8 cellular contexts compared by ENCODE assay signal in the genomic region with DNA sequence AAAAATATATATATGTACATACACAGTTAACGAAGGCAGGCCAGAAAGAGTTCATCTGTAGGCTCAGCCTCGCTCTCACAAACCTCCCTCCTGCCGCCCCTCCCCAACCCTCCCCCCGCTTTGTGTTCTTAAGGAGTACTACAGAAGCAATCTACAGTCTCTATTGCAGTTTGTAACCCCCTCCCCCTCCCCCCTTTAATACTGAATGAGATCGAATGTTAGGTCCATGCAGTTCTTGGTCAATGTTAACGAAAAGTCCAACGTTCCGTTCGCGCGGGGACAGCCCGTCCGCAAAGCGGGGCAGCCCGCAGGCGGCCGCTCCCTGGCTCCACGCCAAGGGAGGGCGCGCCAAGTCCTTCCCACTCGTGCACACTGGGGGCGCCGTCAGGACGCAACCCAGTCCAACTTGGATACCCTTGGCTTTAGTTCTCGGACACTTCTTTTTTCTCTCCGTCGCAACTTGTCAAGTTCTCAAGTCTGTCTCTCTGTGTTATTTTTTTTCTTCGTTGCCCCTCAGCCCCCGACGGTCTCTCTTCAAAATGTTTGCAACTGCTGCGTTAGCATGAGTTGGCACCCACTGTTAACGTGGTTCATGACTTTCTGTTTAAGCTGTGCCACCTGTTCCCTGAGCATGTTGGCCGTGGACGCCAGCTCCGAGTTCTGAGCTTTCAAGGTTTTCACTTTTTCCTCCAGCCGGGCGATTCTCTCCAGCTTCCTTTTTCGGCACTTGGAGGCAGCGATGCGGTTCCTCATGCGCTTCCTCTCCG. TPM values are rescaled to one million over a fixed set of nuclear protein-coding genes. Genes with fewer than 3 reads are reported as not detected.
A peak's percentile ranks its signal among the peaks of the same experiment; 100 is the strongest.
DNase-seq lines count a peak whose midpoint lies in the region; ATAC-seq, FAIRE-seq and TF ChIP-seq lines count a peak whose summit lies in the region.

No MANE protein-coding gene starts in this region.

- peaks cover 5% of the 10 kb centered on the region; the same call in 1 of the 2 replicates for H3K36me3 ChIP-seq in DND-41 (ENCODE audit: insufficient read depth, low read length)
- no peaks in the 10 kb centered on the region for H3K36me3 ChIP-seq in MM.1S (replicated peaks; ENCODE audit: insufficient read depth, low read length)
- no peaks in the 10 kb centered on the region for H3K36me3 ChIP-seq in K562 (ENCODE audit: control insufficient read depth, insufficient read depth, low read length)
- H3K36me3 ChIP-seq in gastrocnemius medialis: peaks cover 0 to 8% of the 10 kb centered on the region in 2 donors

- BruUV-seq in K562 (replicated peaks; lab: Mats Ljungman, UMichigan): no TSS peak

- H3K4me1 Mint-ChIP-seq in T-helper 2 cell treated with Interferon-gamma antibody and Interleukin-4, amounts not matched to agents 5 μg/mL and 100 μg/mL, for 36 hours (ENCODE audit: low read depth): peaks cover 21% of the 10 kb centered on the region

- H3K27me3 ChIP-seq in DND-41 (ENCODE audit: insufficient read depth, low read length, poor library complexity) (peaks cover 6% of the 10 kb centered on the region), MM.1S (replicated peaks; ENCODE audit: insufficient read depth, low read length) (peaks cover 7% of the 10 kb centered on the region), K562 (ENCODE audit: control insufficient read depth in 2 of 2, insufficient read depth in 2 of 2, low read length in 2 of 2) (no peaks in the 10 kb centered on the region), gastrocnemius medialis (no peaks in the 10 kb centered on the region)

- H3K9me1 ChIP-seq in K562 (ENCODE audit: control insufficient read depth, insufficient read depth, low read length): no peaks in the 10 kb centered on the region

- peaks cover 41% of the 10 kb centered on the region for H3K4me1 ChIP-seq in DND-41 (ENCODE audit: insufficient read depth, low read length)
- peaks cover 35% of the 10 kb centered on the region for H3K4me1 ChIP-seq in MM.1S (ENCODE audit: low read length)
- H3K4me1 ChIP-seq in K562 (replicated peaks in 1 of 2; ENCODE audit: control insufficient read depth in 2 of 2, insufficient read depth in 2 of 2, low read length in 2 of 2): peaks cover 9 to 37% of the 10 kb centered on the region in 2 experiments; a peak in 4 of 5 replicates
- peaks cover 14 to 25% of the 10 kb centered on the region in 2 donors for H3K4me1 ChIP-seq in gastrocnemius medialis

- peaks cover 17% of the 10 kb centered on the region for H3K79me2 ChIP-seq in DND-41 (ENCODE audit: insufficient read depth, low read length)
- peaks cover 19% of the 10 kb centered on the region for H3K79me2 ChIP-seq in MM.1S (ENCODE audit: low read length)
- H3K79me2 ChIP-seq in K562 (ENCODE audit: control insufficient read depth, insufficient read depth, low read length): peaks cover 21% of the 10 kb centered on the region

- H3K9me3 Mint-ChIP-seq in T-helper 2 cell treated with Interferon-gamma antibody and Interleukin-4, amounts not matched to agents 5 μg/mL and 100 μg/mL, for 36 hours: no peaks in the 10 kb centered on the region

- CTCF ChIA-PET in K562 (lab: Yijun Ruan, JAX; ENCODE audit: low intra/inter-chr PET ratio): interaction anchor here (1.1 kb wide), 1 partner anchor 190 kb away, joined by 3 read pairs; no protein-coding TSS in a partner anchor

- peak overlapping the region; percentile 89 for H3K4me3 Mint-ChIP-seq in T-helper 2 cell treated with Interferon-gamma antibody and Interleukin-4, amounts not matched to agents 5 μg/mL and 100 μg/mL, for 36 hours

- ATAC-seq in DND-41 (ENCODE audit: insufficient read depth, low read depth) (no peak; the same call in 2 of the 3 replicates), K562 (peak; percentile 20), gastrocnemius medialis (peak in 1 of 2 donors; percentile 4), GM21576 (IDR thresholded peaks at IDR 0.05; ENCODE audit: unreplicated experiment) (no peak), HG03460 (IDR thresholded peaks at IDR 0.05; ENCODE audit: unreplicated experiment) (no peak)

- peaks cover 23% of the 10 kb centered on the region for H3K27me3 Mint-ChIP-seq in T-helper 2 cell treated with Interferon-gamma antibody and Interleukin-4, amounts not matched to agents 5 μg/mL and 100 μg/mL, for 36 hours (ENCODE audit: low read depth)

- intact Hi-C loops in K562 (cut with micrococcal nuclease): loop anchor here (5.0 to 10.0 kb wide), 8 partner anchors 39 to 916 kb away; partner anchors contain the start of gene FGGY
- intact Hi-C loops in gastrocnemius medialis (cut with DNase I; ENCODE audit: low total_unique reads): loop anchor here (5.0 to 10.0 kb wide), 9 partner anchors 101 to 911 kb away; no protein-coding TSS in a partner anchor

- H3K36me3 Mint-ChIP-seq in T-helper 2 cell treated with Interferon-gamma antibody and Interleukin-4, amounts not matched to agents 5 μg/mL and 100 μg/mL, for 36 hours (ENCODE audit: low read depth): peaks cover 23% of the 10 kb centered on the region

- H4K20me1 ChIP-seq in DND-41 (ENCODE audit: insufficient read depth, low read length) (peaks cover 12% of the 10 kb centered on the region), MM.1S (ENCODE audit: insufficient read depth, low read length) (no peaks in the 10 kb centered on the region), K562 (replicated peaks; ENCODE audit: control insufficient read depth, insufficient read depth, low read length) (peaks cover 5% of the 10 kb centered on the region; the same call in 1 of the 2 replicates)

- TF ChIP-seq POLR2A in K562 (conservative IDR thresholded peaks at IDR 0.05) (no peak; the same call in 1 of the 2 replicates), gastrocnemius medialis (IDR thresholded peaks at IDR 0.05) (peak in 1 of 2 donors; percentile 38)

- H3K27ac ChIP-seq in DND-41 (ENCODE audit: low read length) (peak overlapping the region; percentile 86), MM.1S (ENCODE audit: low read length) (no peak overlapping the region), K562 (ENCODE audit: extremely low read depth, low read depth, low read length) (peak overlapping the region; percentile 96; the same call in 2 of the 3 replicates), gastrocnemius medialis (peak overlapping the region; percentile 91 to 100 (median 99))

- H3K4me3 ChIP-seq in DND-41 (ENCODE audit: low read depth in 1 of 2, low read length in 2 of 2) (peak overlapping the region; percentile 50 to 89; a peak in 3 of 4 replicates), MM.1S (ENCODE audit: low read length) (peak overlapping the region; percentile 82), K562 (peak overlapping the region; percentile 81), iPS-11a (ENCODE audit: low read depth, low read length) (peak overlapping the region; percentile 62), gastrocnemius medialis (peak overlapping the region; percentile 76 to 97 (median 94))

- peak; percentile 69 for TF ChIP-seq CTCF in DND-41 (IDR thresholded peaks at IDR 0.05; ENCODE audit: borderline replicate concordance, extremely low read depth, low read length, poor library complexity, severe bottlenecking)
- TF ChIP-seq CTCF in MM.1S (IDR thresholded peaks at IDR 0.05; ENCODE audit: low read length): no peak
- TF ChIP-seq CTCF in K562 (IDR thresholded peaks at IDR 0.05 in 2 of 3, conservative IDR thresholded peaks at IDR 0.05 in 1 of 3; ENCODE audit: insufficient read depth in 2 of 3, low read depth in 1 of 3, low read length in 3 of 3): peak; percentile 65 to 78 (median 69)
- TF ChIP-seq CTCF in gastrocnemius medialis (IDR thresholded peaks at IDR 0.05 in 4 of 5, conservative IDR thresholded peaks at IDR 0.05 in 1 of 5): peak; percentile 29 to 67 (median 54)

- peak overlapping the region; percentile 98 for H3K27ac Mint-ChIP-seq in T-helper 2 cell treated with Interferon-gamma antibody and Interleukin-4, amounts not matched to agents 5 μg/mL and 100 μg/mL, for 36 hours

- 3% methylated on average over 40 of the region's 42 CpGs for WGBS in K562 (ENCODE audit: insufficient coverage, low coverage, missing lambda C conversion rate)

- peak; percentile 48 for FAIRE-seq in K562 (lab: Jason Lieb, UNC)

- H3K9me2 ChIP-seq in MM.1S (replicated peaks; ENCODE audit: insufficient read depth, low read length): no peaks in the 10 kb centered on the region

- H3K9ac ChIP-seq in DND-41 (ENCODE audit: low read depth, low read length) (peak overlapping the region; percentile 91), MM.1S (ENCODE audit: low read length) (peak overlapping the region; percentile 93; the same call in 1 of the 2 replicates), K562 (ENCODE audit: insufficient read depth in 1 of 2, low read depth in 2 of 2, low read length in 2 of 2) (peak overlapping the region; percentile 97 to 99)

- peak; percentile 31 to 56; a peak in 3 of 4 replicates for TF ChIP-seq RAD21 in K562 (CRISPR knock-in tag; conservative IDR thresholded peaks at IDR 0.05 in 1 of 2, IDR thresholded peaks at IDR 0.05 in 1 of 2)

- in situ Hi-C loops in K562 (cut with MboI) (loop anchor here (10.0 kb wide), 2 partner anchors 103 to 503 kb away; no protein-coding TSS in a partner anchor), gastrocnemius medialis (cut with MboI; ENCODE audit: low sequenced_read_pairs in 4 of 4) (loop anchor here (10.0 to 25.0 kb wide), 5 partner anchors 106 to 913 kb away; partner anchors contain the start of gene FGGY (in 4 of the 4))

- TF ChIP-seq EP300 in K562 (IDR thresholded peaks at IDR 0.05; ENCODE audit: low read length): no peak

- DNase-seq in DND-41 (peak; percentile 64), MM.1S (peak; percentile 22), K562 (ENCODE audit: extremely low read depth in 1 of 4, low spot score in 3 of 4) (peak; percentile 64 to 82 (median 66)), gastrocnemius medialis (peak; percentile 46 to 77)
- DNase-seq in T-helper 2 cell treated with Interferon-gamma antibody and Interleukin-4, amounts not matched to agents 5 μg/mL and 100 μg/mL, for 36 hours (ENCODE audit: low spot score): peak; percentile 45

- peaks cover 54% of the 10 kb centered on the region for H3F3A ChIP-seq in MM.1S (ENCODE audit: insufficient read depth, low read length)

- no peaks in the 10 kb centered on the region for H3K9me3 ChIP-seq in DND-41 (ENCODE audit: insufficient read depth, low read length, severe bottlenecking)
- H3K9me3 ChIP-seq in MM.1S (replicated peaks; ENCODE audit: insufficient read depth, low read length): no peaks in the 10 kb centered on the region
- H3K9me3 ChIP-seq in K562 (replicated peaks; ENCODE audit: control insufficient read depth, insufficient read depth, low read depth, low read length): no peaks in the 10 kb centered on the region
- H3K9me3 ChIP-seq in gastrocnemius medialis: no peaks in the 10 kb centered on the region

- H3K4me2 ChIP-seq in DND-41 (ENCODE audit: insufficient read depth, low read length): peak overlapping the region; percentile 87
- H3K4me2 ChIP-seq in MM.1S (ENCODE audit: low read depth, low read length): peak overlapping the region; percentile 92
- peak overlapping the region; percentile 87 for H3K4me2 ChIP-seq in K562 (ENCODE audit: insufficient read depth, low read length)

- peak overlapping the region; percentile 66 for H2AFZ ChIP-seq in DND-41 (ENCODE audit: low read depth, low read length)
- no peak overlapping the region for H2AFZ ChIP-seq in MM.1S (ENCODE audit: low read length)
- H2AFZ ChIP-seq in K562 (ENCODE audit: low read depth, low read length): peak overlapping the region; percentile 85; the same call in 1 of the 2 replicates

- POLR2A ChIA-PET in K562 (lab: Yijun Ruan, JAX): interaction anchor here (0.5 to 2.4 kb wide), 25 partner anchors 9 to 771 kb away, joined by 3 to 18 read pairs (median 3); no protein-coding TSS in a partner anchor

RNA-seq across cellular contexts. Expression of gene JUN, which starts 2.1 kb away (rescaled TPM):
- 8.9 and 23.5 TPM in 2 replicates for total RNA-seq in K562 (2011; cell fraction: chromatin; rRNA removed; ENCODE audit: low replicate concordance)
- total RNA-seq in K562 (2011; cell fraction: nucleolus; rRNA removed): 30.7 and 36.9 TPM in 2 replicates
- 14.8 and 18.0 TPM in 2 replicates for total RNA-seq in K562 (2011; cell fraction: nucleoplasm; rRNA removed)
- total RNA-seq in K562 (2014; rRNA removed) (23.4 and 24.4 TPM in 2 replicates), K562 (2014; rRNA removed; fragmentation: Illumina TruSeq; extraction: Trizol) (3.4 and 3.8 TPM in 2 replicates), K562 (2015; rRNA removed; fragmentation: Illumina TruSeq; extraction: Trizol) (3.6 and 4.0 TPM in 2 replicates), K562 (2021) (19.7 and 24.0 TPM in 2 replicates), gastrocnemius medialis (100 to 1,000 TPM in 2 of 4 donors, 10 to 100 TPM in 2; 41.2 to 104 (median 90.8) TPM)
- polyA plus RNA-seq in K562 (2011; rRNA removed) (4.0 and 9.1 TPM in 2 replicates), K562 (2014; fragmentation: Illumina TruSeq; extraction: Trizol) (5.9 and 7.6 TPM in 2 replicates), K562 (2014; fragmentation: Nextera tagmentation; extraction: Ambion mirVana) (under 1 TPM; 0.32 TPM), K562 (2014; rRNA removed) (16.4 and 20.1 TPM in 2 replicates)
- polyA plus RNA-seq in K562 (2011; cell fraction: cytosol; rRNA removed): 8.2 and 13.9 TPM in 2 replicates
- 10.6 and 11.1 TPM in 2 replicates for polyA plus RNA-seq in K562 (2011; cell fraction: nucleus; rRNA removed)
- 14.2 and 22.4 TPM in 2 replicates for polyA plus RNA-seq in K562 (2012)
- 4.5 and 6.3 TPM in 2 replicates for polyA minus RNA-seq in K562 (2011; rRNA and poly(A)+ RNA removed)
- 9.5 and 12.7 TPM in 2 replicates for polyA minus RNA-seq in K562 (2011; cell fraction: cytosol; rRNA and poly(A)+ RNA removed)
- 19.7 and 31.5 TPM in 2 replicates for polyA minus RNA-seq in K562 (2011; cell fraction: nucleus; rRNA and poly(A)+ RNA removed)
